ENCODE assay signal across 16 cellular contexts in the genomic region with DNA sequence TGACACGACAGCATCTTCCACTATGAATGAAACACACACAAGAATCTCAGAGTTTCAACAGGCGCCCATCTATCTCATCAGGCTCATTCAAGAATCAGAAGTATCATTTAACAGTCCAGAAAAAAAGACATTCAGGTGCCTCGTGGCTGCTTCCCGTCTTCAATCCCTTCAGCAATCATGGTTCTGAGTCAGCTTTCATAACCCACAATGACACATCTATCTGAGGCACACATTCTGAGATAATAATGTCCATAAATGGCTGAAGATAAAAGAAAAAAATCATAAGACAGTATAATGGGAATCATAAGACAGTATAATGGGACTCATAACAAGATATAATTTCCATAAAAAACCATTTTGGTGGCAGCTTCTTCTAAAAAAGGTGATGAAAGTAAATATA. TPM values are rescaled to one million over a fixed set of nuclear protein-coding genes. Genes with fewer than 3 reads are reported as not detected.
DNase-seq lines count a peak whose midpoint lies in the region; ATAC-seq and TF ChIP-seq lines count a peak whose summit lies in the region.
"Had no signal": no experiment of that assay in that cellular context is flagged by ENCODE, and none has a peak within 500 bp of the region (broad histone marks: within the 10 kb centered on the region; RNA-seq: fewer than 3 reads in every experiment).

No MANE protein-coding gene starts in this region.

- peaks cover 21% of the 10 kb centered on the region for H3K36me3 Mint-ChIP-seq in activated naive CD8-positive, alpha-beta T cell
- peaks cover 24% of the 10 kb centered on the region for H3K36me3 Mint-ChIP-seq in activated naive CD8-positive, alpha-beta T cell treated with anti-CD3 and anti-CD28 coated beads for 36 hours

- no peaks in the 10 kb centered on the region for H3K9me3 ChIP-seq in lower lobe of right lung
- H3K9me3 ChIP-seq: ascending aorta, esophagus muscularis mucosa, upper lobe of left lung had no signal

- H3K4me3 Mint-ChIP-seq in activated naive CD8-positive, alpha-beta T cell, result no peak overlapping the region
- no peak overlapping the region for H3K4me3 Mint-ChIP-seq in activated naive CD8-positive, alpha-beta T cell treated with anti-CD3 and anti-CD28 coated beads for 36 hours
- H3K4me3 Mint-ChIP-seq in stimulated activated naive CD8-positive, alpha-beta T cell treated with anti-CD3 and anti-CD28 coated beads, Interleukin-15, amount 100 ng/mL, for 72 hours, result no peak overlapping the region

- no peaks in the 10 kb centered on the region for H3K27me3 ChIP-seq in lower lobe of right lung (ENCODE audit: low read depth)
- H3K27me3 ChIP-seq: ascending aorta, esophagus muscularis mucosa, upper lobe of left lung had no signal

- peaks cover 64% of the 10 kb centered on the region for H3K4me1 Mint-ChIP-seq in activated naive CD8-positive, alpha-beta T cell (ENCODE audit: low read depth)
- peaks cover 39% of the 10 kb centered on the region for H3K4me1 Mint-ChIP-seq in activated naive CD8-positive, alpha-beta T cell treated with anti-CD3 and anti-CD28 coated beads for 36 hours
- peaks cover 55% of the 10 kb centered on the region for H3K4me1 Mint-ChIP-seq in stimulated activated naive CD8-positive, alpha-beta T cell treated with anti-CD3 and anti-CD28 coated beads, Interleukin-15, amount 100 ng/mL, for 72 hours

- CTCF ChIA-PET in RWPE1 (lab: Yijun Ruan, JAX), result interaction anchor here (0.5 kb wide), 2 partner anchors 111 to 158 kb away, joined by 3 read pairs; no protein-coding TSS in a partner anchor

- intact Hi-C loops in lower lobe of right lung (cut with DNase I), result no loop called here

- TF ChIP-seq CTCF in RWPE1 (conservative IDR thresholded peaks at IDR 0.05; ENCODE audit: low read depth) (no peak), lower lobe of right lung (IDR thresholded peaks at IDR 0.05) (no peak)

- H3K9me3 Mint-ChIP-seq in activated naive CD8-positive, alpha-beta T cell (ENCODE audit: low read depth), result no peaks in the 10 kb centered on the region
- H3K9me3 Mint-ChIP-seq in activated naive CD8-positive, alpha-beta T cell treated with anti-CD3 and anti-CD28 coated beads for 36 hours, result peaks cover 2% of the 10 kb centered on the region
- peaks cover 0 to 8% of the 10 kb centered on the region in 2 donors for H3K9me3 Mint-ChIP-seq in stimulated activated naive CD8-positive, alpha-beta T cell treated with anti-CD3 and anti-CD28 coated beads, Interleukin-15, amount 100 ng/mL, for 72 hours

- H3K4me1 ChIP-seq in lower lobe of right lung, result peaks cover 4% of the 10 kb centered on the region
- H3K4me1 ChIP-seq: ascending aorta had no signal

- no peak for DNase-seq in activated naive CD8-positive, alpha-beta T cell treated with anti-CD3 and anti-CD28 coated beads for 36 hours
- peak; percentile 64 for DNase-seq in RWPE1 (ENCODE audit: low spot score)
- DNase-seq in epithelial cell of prostate (ENCODE audit: low read depth, low spot score), result peak; percentile 43
- no peak for DNase-seq in stimulated activated naive CD8-positive, alpha-beta T cell treated with anti-CD3 and anti-CD28 coated beads, Interleukin-15, amount 100 ng/mL, for 72 hours
- no peak for DNase-seq in lower lobe of right lung
- DNase-seq: NCI-H2107, occipital lobe, RPMI8226, upper lobe of left lung had no signal

- peak; percentile 67 for ATAC-seq in stimulated activated naive CD8-positive, alpha-beta T cell treated with anti-CD3 and anti-CD28 coated beads, Interleukin-15, amount 100 ng/mL, for 72 hours
- no peak for ATAC-seq in HG02884 (IDR thresholded peaks at IDR 0.05; ENCODE audit: unreplicated experiment)
- no peak for ATAC-seq in lower lobe of right lung
- ATAC-seq in GM18867 (IDR thresholded peaks at IDR 0.05; ENCODE audit: unreplicated experiment), result no peak
- ATAC-seq: left lobe of liver had no signal

- POLR2A ChIA-PET in RWPE1 (lab: Yijun Ruan, JAX; ENCODE audit: low non-redundant PET), result no interaction called here

- H3K27ac Mint-ChIP-seq in activated naive CD8-positive, alpha-beta T cell, result peak overlapping the region; percentile 50
- H3K27ac Mint-ChIP-seq in activated naive CD8-positive, alpha-beta T cell treated with anti-CD3 and anti-CD28 coated beads for 36 hours, result no peak overlapping the region
- peak overlapping the region in 1 of 2 donors; percentile 49 for H3K27ac Mint-ChIP-seq in stimulated activated naive CD8-positive, alpha-beta T cell treated with anti-CD3 and anti-CD28 coated beads, Interleukin-15, amount 100 ng/mL, for 72 hours

- no peaks in the 10 kb centered on the region for H3K36me3 ChIP-seq in lower lobe of right lung
- H3K36me3 ChIP-seq: ascending aorta, esophagus muscularis mucosa, upper lobe of left lung had no signal

- H3K27ac ChIP-seq in RWPE1, result no peak overlapping the region
- no peak overlapping the region for H3K27ac ChIP-seq in epithelial cell of prostate
- H3K27ac ChIP-seq in lower lobe of right lung, result no peak overlapping the region
- H3K27ac ChIP-seq: ascending aorta, C4-2B, esophagus muscularis mucosa, upper lobe of left lung had no signal

- H3K27me3 Mint-ChIP-seq in activated naive CD8-positive, alpha-beta T cell, result no peaks in the 10 kb centered on the region
- no peaks in the 10 kb centered on the region for H3K27me3 Mint-ChIP-seq in activated naive CD8-positive, alpha-beta T cell treated with anti-CD3 and anti-CD28 coated beads for 36 hours
- H3K27me3 Mint-ChIP-seq in stimulated activated naive CD8-positive, alpha-beta T cell treated with anti-CD3 and anti-CD28 coated beads, Interleukin-15, amount 100 ng/mL, for 72 hours, result no peaks in the 10 kb centered on the region

- H3K4me3 ChIP-seq in lower lobe of right lung, result no peak overlapping the region
- H3K4me3 ChIP-seq: ascending aorta, esophagus muscularis mucosa, upper lobe of left lung had no signal

RNA-seq across cellular contexts. Expression of a gene that starts 52.5 kb away (rescaled TPM):
- total RNA-seq in activated naive CD8-positive, alpha-beta T cell treated with anti-CD3 and anti-CD28 coated beads for 36 hours, result 10 to 100 TPM; 21.3 to 24.6 TPM
- total RNA-seq in lower lobe of right lung, result 29.3 TPM

Comparison
In these comparisons a context has a peak if more than half of its experiments do, and no peak if none do; other contexts are left out.
1. DNase-seq: peak in RWPE1 (single experiment) and epithelial cell of prostate (single experiment); none in activated naive CD8-positive, alpha-beta T cell treated with anti-CD3 and anti-CD28 coated beads for 36 hours (single experiment), stimulated activated naive CD8-positive, alpha-beta T cell treated with anti-CD3 and anti-CD28 coated beads, Interleukin-15, amount 100 ng/mL, for 72 hours (0 of 2) and lower lobe of right lung (single experiment).